In the genomic region with DNA sequence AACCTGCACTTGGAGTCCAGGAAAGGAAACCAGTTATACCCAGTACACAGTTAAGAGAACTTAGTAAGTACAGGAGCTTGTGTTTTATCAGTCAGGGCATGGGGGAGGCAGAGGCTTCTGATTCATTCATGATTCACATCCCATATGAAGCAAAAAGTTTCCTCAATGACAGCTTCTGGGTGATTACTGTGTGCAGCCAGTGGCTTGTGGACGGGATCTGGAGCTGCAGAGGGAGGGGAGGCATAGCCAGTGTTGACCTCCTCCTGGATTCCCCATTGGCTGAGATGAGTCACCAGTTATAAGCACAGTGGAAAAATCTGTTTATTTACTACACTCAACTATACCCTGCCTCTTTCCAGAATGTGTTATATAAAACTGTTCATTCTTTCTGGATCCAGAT, we compare ENCODE assay signal across 11 cellular contexts. TPM values are rescaled to one million over a fixed set of nuclear protein-coding genes. Genes with fewer than 3 reads are reported as not detected.
DNase-seq lines count a peak whose midpoint lies in the region; ATAC-seq and TF ChIP-seq lines count a peak whose summit lies in the region.
"Had no signal": no experiment of that assay in that cellular context is flagged by ENCODE, and none has a peak within 500 bp of the region (broad histone marks: within the 10 kb centered on the region; RNA-seq: fewer than 3 reads in every experiment).

No MANE protein-coding gene starts in this region.

- POLR2A ChIA-PET in WTC11 (lab: Charles Lee), result no interaction called here

- no peaks in the 10 kb centered on the region for H3K4me1 ChIP-seq in gastroesophageal sphincter
- H3K4me1 ChIP-seq: Caco-2, psoas muscle had no signal

- ATAC-seq in WTC11 (peak; percentile 60), gastroesophageal sphincter (peak; percentile 57), GM18498 (IDR thresholded peaks at IDR 0.05; ENCODE audit: unreplicated experiment) (no peak), HG02571 (IDR thresholded peaks at IDR 0.05; ENCODE audit: unreplicated experiment) (no peak), HG03045 (IDR thresholded peaks at IDR 0.05; ENCODE audit: unreplicated experiment) (no peak)

- no peaks in the 10 kb centered on the region for H3K4me1 Mint-ChIP-seq in WTC11

- no peaks in the 10 kb centered on the region; the same call in 1 of the 2 replicates for H3K9me3 Mint-ChIP-seq in WTC11

- no peaks in the 10 kb centered on the region for H3K36me3 Mint-ChIP-seq in WTC11

- H3K4me3 ChIP-seq in gastroesophageal sphincter, result no peak overlapping the region
- H3K4me3 ChIP-seq: psoas muscle had no signal

- H3K27me3 ChIP-seq in gastroesophageal sphincter, result no peaks in the 10 kb centered on the region

- H3K27me3 Mint-ChIP-seq in WTC11 (ENCODE audit: low read depth), result no peaks in the 10 kb centered on the region

- TF ChIP-seq CTCF in WTC11 (IDR thresholded peaks at IDR 0.05) (no peak), gastroesophageal sphincter (IDR thresholded peaks at IDR 0.05) (no peak)

- H3K27ac Mint-ChIP-seq in WTC11, result no peak overlapping the region

- 0% methylated on average over 1 of the region's 1 CpG; no CpG with 5 or more reads in 1 of the 2 donors for WGBS in gastroesophageal sphincter (ENCODE audit: low coverage in 1 of 2), 2 donors

- H3K27ac ChIP-seq in gastroesophageal sphincter, result no peak overlapping the region
- H3K27ac ChIP-seq: psoas muscle had no signal

- TF ChIP-seq EP300 in gastroesophageal sphincter (IDR thresholded peaks at IDR 0.05), result no peak

- CTCF ChIA-PET in WTC11 (lab: Charles Lee), result interaction anchor here (0.5 kb wide), 1 partner anchor 222 kb away, joined by 3 read pairs; no protein-coding TSS in a partner anchor

- no peaks in the 10 kb centered on the region for H3K9me3 ChIP-seq in gastroesophageal sphincter
- H3K9me3 ChIP-seq: psoas muscle had no signal

- H3K36me3 ChIP-seq in gastroesophageal sphincter, result no peaks in the 10 kb centered on the region

- DNase-seq in activated T-cell treated with anti-CD3 and anti-CD28 coated beads for 24 hours (ENCODE audit: low read depth), result peak; percentile 44
- DNase-seq in activated T-cell treated with anti-CD3 and anti-CD28 coated beads for 4 hours, result no peak
- no peak for DNase-seq in WTC11 (ENCODE audit: low spot score)
- peak; percentile 26 for DNase-seq in stimulated activated CD8-positive, alpha-beta memory T cell treated with anti-CD3 and anti-CD28 coated beads, Interleukin-7, amount 100 ng/mL, for 24 hours (ENCODE audit: low read depth)
- DNase-seq: activated gamma-delta T cell, Caco-2 had no signal

- H3K4me3 Mint-ChIP-seq in WTC11, result no peak overlapping the region

- TF ChIP-seq POLR2A in gastroesophageal sphincter (IDR thresholded peaks at IDR 0.05), result no peak

TF ChIP-seq in WTC11, 78 proteins besides CTCF, POLR2A, EP300 and RAD21:
- TF ChIP-seq FOXK1 (CRISPR knock-in tag; IDR thresholded peaks at IDR 0.05), result no peak
- no peak for TF ChIP-seq RELA (CRISPR knock-in tag; IDR thresholded peaks at IDR 0.05; ENCODE audit: borderline replicate concordance)
- TF ChIP-seq ZNF423 (CRISPR knock-in tag; IDR thresholded peaks at IDR 0.05), result no peak
- TF ChIP-seq TCF7 (CRISPR knock-in tag; IDR thresholded peaks at IDR 0.05; ENCODE audit: low read depth), result no peak
- TF ChIP-seq ARID4B (CRISPR knock-in tag; IDR thresholded peaks at IDR 0.05; ENCODE audit: borderline replicate concordance), result no peak
- TF ChIP-seq, protein P1, sequence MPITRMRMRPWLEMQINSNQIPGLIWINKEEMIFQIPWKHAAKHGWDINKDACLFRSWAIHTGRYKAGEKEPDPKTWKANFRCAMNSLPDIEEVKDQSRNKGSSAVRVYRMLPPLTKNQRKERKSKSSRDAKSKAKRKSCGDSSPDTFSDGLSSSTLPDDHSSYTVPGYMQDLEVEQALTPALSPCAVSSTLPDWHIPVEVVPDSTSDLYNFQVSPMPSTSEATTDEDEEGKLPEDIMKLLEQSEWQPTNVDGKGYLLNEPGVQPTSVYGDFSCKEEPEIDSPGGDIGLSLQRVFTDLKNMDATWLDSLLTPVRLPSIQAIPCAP (CRISPR knock-in tag; IDR thresholded peaks at IDR 0.05), result no peak
- TF ChIP-seq IRF2 (CRISPR knock-in tag; IDR thresholded peaks at IDR 0.05; ENCODE audit: borderline replicate concordance, low read depth), result no peak
- TF ChIP-seq OVOL2 (CRISPR knock-in tag; IDR thresholded peaks at IDR 0.05; ENCODE audit: borderline replicate concordance), result no peak

RNA-seq across cellular contexts. Expression of gene IL31RA, which starts 17.7 kb away (rescaled TPM):
- total RNA-seq in WTC11 (2021) (0.18 TPM in 1 of 3 replicates, not detected in the others), gastroesophageal sphincter (under 1 TPM in 2 of 4 donors, not detected in 2; 0.13 to 0.57 TPM)
- total RNA-seq: Caco-2 had no signal

Comparison
In these comparisons a context has a peak if more than half of its experiments do, and no peak if none do; other contexts are left out.
1. DNase-seq: peak in activated T-cell treated with anti-CD3 and anti-CD28 coated beads for 24 hours (single experiment) and stimulated activated CD8-positive, alpha-beta memory T cell treated with anti-CD3 and anti-CD28 coated beads, Interleukin-7, amount 100 ng/mL, for 24 hours (single experiment); none in activated T-cell treated with anti-CD3 and anti-CD28 coated beads for 4 hours (single experiment) and WTC11 (single experiment).
2. ATAC-seq: peak in WTC11 (single experiment) and gastroesophageal sphincter (single experiment); none in GM18498 (single experiment), HG02571 (single experiment) and HG03045 (single experiment).